In the genomic region with DNA sequence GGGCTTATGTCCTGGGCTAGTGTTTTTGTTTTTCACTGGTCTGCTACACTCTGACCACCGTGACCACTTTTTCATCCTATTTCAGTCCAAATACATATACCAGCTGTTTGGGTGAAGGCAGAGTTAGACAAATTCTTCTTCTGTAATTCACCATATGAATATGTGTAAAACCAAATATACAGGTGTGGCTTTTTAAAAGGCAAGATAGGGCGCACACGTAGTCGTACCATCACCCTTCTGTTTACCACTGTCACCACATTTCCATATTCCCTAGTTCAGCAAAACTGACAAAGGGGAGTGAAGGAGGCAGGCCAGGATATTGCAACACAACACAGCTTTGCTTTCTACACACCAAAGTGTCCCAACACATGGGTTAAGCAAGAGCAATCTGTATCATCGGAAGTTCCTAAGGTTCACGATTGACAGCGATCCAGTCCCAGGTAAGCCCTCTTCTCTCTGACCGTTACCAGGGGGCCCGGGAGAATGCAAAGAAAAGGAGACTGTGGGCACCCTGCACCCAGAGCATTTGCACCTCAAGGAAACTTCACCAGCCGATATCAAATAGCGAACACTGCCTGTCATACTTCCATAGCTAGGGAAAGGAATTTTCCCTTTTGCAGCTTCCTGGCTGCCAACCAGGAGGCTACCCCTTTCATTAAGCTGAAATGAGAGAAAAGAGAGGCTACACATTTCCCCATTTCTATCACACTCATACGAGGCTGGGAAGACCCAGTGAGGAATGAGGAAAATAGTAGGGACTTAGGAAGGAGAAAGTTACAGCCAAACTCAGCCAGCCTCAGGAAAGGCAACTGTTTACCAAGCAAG, we compare ENCODE assay signal across 8 cellular contexts. TPM values are rescaled to one million over a fixed set of nuclear protein-coding genes. Genes with fewer than 3 reads are reported as not detected.
A peak's percentile ranks its signal among the peaks of the same experiment; 100 is the strongest.
DNase-seq lines count a peak whose midpoint lies in the region; ATAC-seq, FAIRE-seq and TF ChIP-seq lines count a peak whose summit lies in the region.

No MANE protein-coding gene starts in this region.

- TF ChIP-seq CTCF in liver (IDR thresholded peaks at IDR 0.05; ENCODE audit: low read depth, low read length, missing input control), result no peak
- TF ChIP-seq CTCF in D721Med (IDR thresholded peaks at IDR 0.05; ENCODE audit: insufficient read depth, missing control alignments), result no peak

- WGBS in liver, result 22% methylated on average over 12 of the region's 12 CpGs

- peak; percentile 36 to 62 for TF ChIP-seq RAD21 in liver (IDR thresholded peaks at IDR 0.05)

- peaks cover 14 to 54% (median 53%) of the 10 kb centered on the region in 4 donors for H3K4me1 ChIP-seq in liver (ENCODE audit: control insufficient read depth in 4 of 4, insufficient read depth in 4 of 4, low read length in 3 of 4)

- H3K4me3 ChIP-seq in liver (ENCODE audit: low read depth in 1 of 3, low read length in 3 of 3), result peak overlapping the region in 2 of 3 donors; percentile 7 to 9

- FAIRE-seq in D721Med (lab: Jason Lieb, UNC), result no peak

- no peaks in the 10 kb centered on the region for H3K9me3 Mint-ChIP-seq in activated T-helper 17 cell treated with anti-CD3 and anti-CD28 coated beads, Interleukin-2, amount 50 U/mL, for 72 hours

- DNase-seq in AG08396 (ENCODE audit: low spot score) (peak; percentile 30), HCEC 1CT (peak; percentile 77), HT-29 (ENCODE audit: low spot score) (no peak), NCI-H1436 treated with DMSO at 0.1 percent for 48 hours (lab: John Stamatoyannopoulos, UW) (no peak), D721Med (ENCODE audit: insufficient read length, low spot score) (no peak)

- H3K9ac ChIP-seq in liver (ENCODE audit: low read depth in 1 of 2, low read length in 2 of 2), result no peak overlapping the region

- peaks cover 20% of the 10 kb centered on the region for H3K36me3 Mint-ChIP-seq in activated T-helper 17 cell treated with anti-CD3 and anti-CD28 coated beads, Interleukin-2, amount 50 U/mL, for 72 hours (ENCODE audit: low read depth)

- H3K27ac Mint-ChIP-seq in activated T-helper 17 cell treated with anti-CD3 and anti-CD28 coated beads, Interleukin-2, amount 50 U/mL, for 72 hours, result peak overlapping the region; percentile 87

- H3K9me3 ChIP-seq in liver (ENCODE audit: control insufficient read depth in 4 of 4, low read length in 3 of 4), result no peaks in the 10 kb centered on the region

- H3K36me3 ChIP-seq in liver (ENCODE audit: control insufficient read depth in 4 of 4, insufficient read depth in 3 of 4, low read depth in 1 of 4, low read length in 3 of 4), result no peaks in the 10 kb centered on the region

- H3K27ac ChIP-seq in liver (ENCODE audit: low read depth in 1 of 2, low read length in 2 of 2), result peak overlapping the region; percentile 63 to 78

- H3K4me3 Mint-ChIP-seq in activated T-helper 17 cell treated with anti-CD3 and anti-CD28 coated beads, Interleukin-2, amount 50 U/mL, for 72 hours, result peak overlapping the region; percentile 39

- ATAC-seq in activated T-helper 17 cell treated with anti-CD3 and anti-CD28 coated beads, Interleukin-2, amount 50 U/mL, for 72 hours (replicated peaks), result peak; percentile 71
- no peak for ATAC-seq in HG02840 (IDR thresholded peaks at IDR 0.05; ENCODE audit: low FRiP score, unreplicated experiment)

- H3K4me1 Mint-ChIP-seq in activated T-helper 17 cell treated with anti-CD3 and anti-CD28 coated beads, Interleukin-2, amount 50 U/mL, for 72 hours, result peaks cover 49% of the 10 kb centered on the region

- H3K27me3 Mint-ChIP-seq in activated T-helper 17 cell treated with anti-CD3 and anti-CD28 coated beads, Interleukin-2, amount 50 U/mL, for 72 hours, result no peaks in the 10 kb centered on the region

- no peaks in the 10 kb centered on the region for H3K27me3 ChIP-seq in liver (ENCODE audit: control insufficient read depth in 4 of 4, insufficient read depth in 4 of 4, low read length in 3 of 4)

TF ChIP-seq in liver, 16 proteins besides CTCF, POLR2A, EP300 and RAD21:
- TF ChIP-seq, protein P1, sequence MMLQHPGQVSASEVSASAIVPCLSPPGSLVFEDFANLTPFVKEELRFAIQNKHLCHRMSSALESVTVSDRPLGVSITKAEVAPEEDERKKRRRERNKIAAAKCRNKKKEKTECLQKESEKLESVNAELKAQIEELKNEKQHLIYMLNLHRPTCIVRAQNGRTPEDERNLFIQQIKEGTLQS (IDR thresholded peaks at IDR 0.05), result no peak
- no peak for TF ChIP-seq TAF1 (conservative IDR thresholded peaks at IDR 0.05)
- peak; percentile 74 for TF ChIP-seq FOXA1 (IDR thresholded peaks at IDR 0.05)
- peak; percentile 85 to 93 for TF ChIP-seq RXRA (IDR thresholded peaks at IDR 0.05)
- TF ChIP-seq, protein P2, sequence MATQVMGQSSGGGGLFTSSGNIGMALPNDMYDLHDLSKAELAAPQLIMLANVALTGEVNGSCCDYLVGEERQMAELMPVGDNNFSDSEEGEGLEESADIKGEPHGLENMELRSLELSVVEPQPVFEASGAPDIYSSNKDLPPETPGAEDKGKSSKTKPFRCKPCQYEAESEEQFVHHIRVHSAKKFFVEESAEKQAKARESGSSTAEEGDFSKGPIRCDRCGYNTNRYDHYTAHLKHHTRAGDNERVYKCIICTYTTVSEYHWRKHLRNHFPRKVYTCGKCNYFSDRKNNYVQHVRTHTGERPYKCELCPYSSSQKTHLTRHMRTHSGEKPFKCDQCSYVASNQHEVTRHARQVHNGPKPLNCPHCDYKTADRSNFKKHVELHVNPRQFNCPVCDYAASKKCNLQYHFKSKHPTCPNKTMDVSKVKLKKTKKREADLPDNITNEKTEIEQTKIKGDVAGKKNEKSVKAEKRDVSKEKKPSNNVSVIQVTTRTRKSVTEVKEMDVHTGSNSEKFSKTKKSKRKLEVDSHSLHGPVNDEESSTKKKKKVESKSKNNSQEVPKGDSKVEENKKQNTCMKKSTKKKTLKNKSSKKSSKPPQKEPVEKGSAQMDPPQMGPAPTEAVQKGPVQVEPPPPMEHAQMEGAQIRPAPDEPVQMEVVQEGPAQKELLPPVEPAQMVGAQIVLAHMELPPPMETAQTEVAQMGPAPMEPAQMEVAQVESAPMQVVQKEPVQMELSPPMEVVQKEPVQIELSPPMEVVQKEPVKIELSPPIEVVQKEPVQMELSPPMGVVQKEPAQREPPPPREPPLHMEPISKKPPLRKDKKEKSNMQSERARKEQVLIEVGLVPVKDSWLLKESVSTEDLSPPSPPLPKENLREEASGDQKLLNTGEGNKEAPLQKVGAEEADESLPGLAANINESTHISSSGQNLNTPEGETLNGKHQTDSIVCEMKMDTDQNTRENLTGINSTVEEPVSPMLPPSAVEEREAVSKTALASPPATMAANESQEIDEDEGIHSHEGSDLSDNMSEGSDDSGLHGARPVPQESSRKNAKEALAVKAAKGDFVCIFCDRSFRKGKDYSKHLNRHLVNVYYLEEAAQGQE (IDR thresholded peaks at IDR 0.05), result peak; percentile 69
- peak; percentile 75 for TF ChIP-seq FOXA2 (IDR thresholded peaks at IDR 0.05)
- TF ChIP-seq EGR1 (IDR thresholded peaks at IDR 0.05; ENCODE audit: low read depth in 2 of 2), result peak in 1 of 2 donors; percentile 13
- TF ChIP-seq, protein P3, sequence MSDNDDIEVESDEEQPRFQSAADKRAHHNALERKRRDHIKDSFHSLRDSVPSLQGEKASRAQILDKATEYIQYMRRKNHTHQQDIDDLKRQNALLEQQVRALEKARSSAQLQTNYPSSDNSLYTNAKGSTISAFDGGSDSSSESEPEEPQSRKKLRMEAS (IDR thresholded peaks at IDR 0.05), result peak; percentile 89
- TF ChIP-seq GABPA (IDR thresholded peaks at IDR 0.05 in 1 of 2, conservative IDR thresholded peaks at IDR 0.05 in 1 of 2), result peak; percentile 42 to 84
- peak; percentile 35 for TF ChIP-seq HNF4G (IDR thresholded peaks at IDR 0.05)
- TF ChIP-seq JUND (IDR thresholded peaks at IDR 0.05), result peak; percentile 76 to 77
- TF ChIP-seq HNF4A (conservative IDR thresholded peaks at IDR 0.05), result peak; percentile 71 to 90
- peak; percentile 84 for TF ChIP-seq YY1 (IDR thresholded peaks at IDR 0.05)
- peak; percentile 50 for TF ChIP-seq NR2F2 (IDR thresholded peaks at IDR 0.05)
- TF ChIP-seq, protein P4, sequence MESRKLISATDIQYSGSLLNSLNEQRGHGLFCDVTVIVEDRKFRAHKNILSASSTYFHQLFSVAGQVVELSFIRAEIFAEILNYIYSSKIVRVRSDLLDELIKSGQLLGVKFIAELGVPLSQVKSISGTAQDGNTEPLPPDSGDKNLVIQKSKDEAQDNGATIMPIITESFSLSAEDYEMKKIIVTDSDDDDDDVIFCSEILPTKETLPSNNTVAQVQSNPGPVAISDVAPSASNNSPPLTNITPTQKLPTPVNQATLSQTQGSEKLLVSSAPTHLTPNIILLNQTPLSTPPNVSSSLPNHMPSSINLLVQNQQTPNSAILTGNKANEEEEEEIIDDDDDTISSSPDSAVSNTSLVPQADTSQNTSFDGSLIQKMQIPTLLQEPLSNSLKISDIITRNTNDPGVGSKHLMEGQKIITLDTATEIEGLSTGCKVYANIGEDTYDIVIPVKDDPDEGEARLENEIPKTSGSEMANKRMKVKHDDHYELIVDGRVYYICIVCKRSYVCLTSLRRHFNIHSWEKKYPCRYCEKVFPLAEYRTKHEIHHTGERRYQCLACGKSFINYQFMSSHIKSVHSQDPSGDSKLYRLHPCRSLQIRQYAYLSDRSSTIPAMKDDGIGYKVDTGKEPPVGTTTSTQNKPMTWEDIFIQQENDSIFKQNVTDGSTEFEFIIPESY (IDR thresholded peaks at IDR 0.05), result peak; percentile 83
- TF ChIP-seq SP1 (IDR thresholded peaks at IDR 0.05), result peak; percentile 76

RNA-seq across cellular contexts. Expression of a gene that starts 23.1 kb away (rescaled TPM):
- total RNA-seq in activated T-helper 17 cell treated with anti-CD3 and anti-CD28 coated beads, Interleukin-2, amount 50 U/mL, for 72 hours, result 10 to 100 TPM; 55.7 to 58.2 TPM
- 10 to 100 TPM; 25.6 to 25.8 TPM for total RNA-seq in liver
- polyA plus RNA-seq in liver, result 10 to 100 TPM in 1 of 2 donors, 1 to 10 TPM in 1; 7.0 to 13.3 TPM
- total RNA-seq in HT-29 (2014; rRNA removed; shearing (Covaris generic)), result 19.3 and 25.8 TPM in 2 replicates

Comparison
In these comparisons a context has a peak if more than half of its experiments do, and no peak if none do; other contexts are left out.
1. DNase-seq: peak in AG08396 (single experiment) and HCEC 1CT (single experiment); none in HT-29 (single experiment), NCI-H1436 treated with DMSO at 0.1 percent for 48 hours (single experiment) and D721Med (single experiment).